In the genomic region with DNA sequence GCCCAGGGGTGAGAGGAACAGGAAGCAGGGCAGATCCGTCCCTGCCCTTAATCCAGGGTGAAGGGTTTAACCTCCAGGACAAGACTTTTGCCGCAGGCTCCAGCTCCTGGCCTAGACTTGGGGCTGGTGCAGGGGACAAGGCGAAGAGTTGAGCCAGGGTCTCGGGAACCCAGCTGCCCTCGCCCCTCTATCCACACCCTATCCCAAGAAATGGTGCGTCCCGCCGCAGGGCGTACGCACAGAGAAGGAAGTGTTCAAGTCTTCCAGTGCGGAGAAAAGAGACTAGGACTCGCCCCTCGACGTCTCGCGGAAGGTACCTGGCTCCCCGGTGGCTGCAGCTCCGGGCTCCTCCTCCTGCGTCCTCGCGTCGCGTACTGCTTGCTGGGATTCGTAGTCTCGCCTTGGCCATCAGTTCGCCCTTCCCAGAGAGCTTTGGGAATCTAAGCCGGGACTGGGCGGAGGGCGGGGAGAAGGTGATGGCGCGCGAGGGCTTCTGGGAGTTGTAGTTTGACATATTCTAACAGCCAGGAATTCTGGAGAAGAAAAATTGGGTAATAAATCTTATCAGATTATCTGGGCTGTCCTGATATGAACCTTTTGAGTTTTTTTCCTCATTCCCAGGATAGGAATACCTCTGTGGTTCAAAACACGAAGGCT, we compare ENCODE assay signal across 1 cellular context.
TF ChIP-seq lines count a peak whose summit lies in the region.

A gene with protein sequence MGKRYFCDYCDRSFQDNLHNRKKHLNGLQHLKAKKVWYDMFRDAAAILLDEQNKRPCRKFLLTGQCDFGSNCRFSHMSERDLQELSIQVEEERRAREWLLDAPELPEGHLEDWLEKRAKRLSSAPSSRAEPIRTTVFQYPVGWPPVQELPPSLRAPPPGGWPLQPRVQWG (minus strand): TSS at position 376 of the 657 bp plus-strand sequence. CDS start 18,463 bp downstream, outside the sequence.

TF ChIP-seq in HepG2, 621 proteins besides CTCF, POLR2A, EP300 and RAD21 (continued from another document and continues in another):
- TF ChIP-seq, protein P1, sequence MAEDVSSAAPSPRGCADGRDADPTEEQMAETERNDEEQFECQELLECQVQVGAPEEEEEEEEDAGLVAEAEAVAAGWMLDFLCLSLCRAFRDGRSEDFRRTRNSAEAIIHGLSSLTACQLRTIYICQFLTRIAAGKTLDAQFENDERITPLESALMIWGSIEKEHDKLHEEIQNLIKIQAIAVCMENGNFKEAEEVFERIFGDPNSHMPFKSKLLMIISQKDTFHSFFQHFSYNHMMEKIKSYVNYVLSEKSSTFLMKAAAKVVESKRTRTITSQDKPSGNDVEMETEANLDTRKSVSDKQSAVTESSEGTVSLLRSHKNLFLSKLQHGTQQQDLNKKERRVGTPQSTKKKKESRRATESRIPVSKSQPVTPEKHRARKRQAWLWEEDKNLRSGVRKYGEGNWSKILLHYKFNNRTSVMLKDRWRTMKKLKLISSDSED (CRISPR knock-in tag; IDR thresholded peaks at IDR 0.05): no peak
- no peak for TF ChIP-seq SIN3B (IDR thresholded peaks at IDR 0.05; ENCODE audit: low read length)
- no peak for TF ChIP-seq ZNF512 (CRISPR knock-in tag; IDR thresholded peaks at IDR 0.05)
- TF ChIP-seq ZBTB38 (CRISPR knock-in tag; IDR thresholded peaks at IDR 0.05): 0 out of 2 replicates have a peak, but pooled peaks have one; percentile 48
- TF ChIP-seq BRF2 (CRISPR knock-in tag; IDR thresholded peaks at IDR 0.05): 0 out of 2 replicates have a peak, but pooled peaks have one; percentile 13
- TF ChIP-seq CREM (IDR thresholded peaks at IDR 0.05): peak; percentile 97
- no peak for TF ChIP-seq CREM (CRISPR knock-in tag; IDR thresholded peaks at IDR 0.05)
- no peak for TF ChIP-seq DNMT3B (CRISPR knock-in tag; conservative IDR thresholded peaks at IDR 0.05)
- TF ChIP-seq ARID3A (IDR thresholded peaks at IDR 0.05; ENCODE audit: low read depth, low read length): no peak
- no peak for TF ChIP-seq ZNF639 (CRISPR knock-in tag; conservative IDR thresholded peaks at IDR 0.05)
- TF ChIP-seq HNF1A (IDR thresholded peaks at IDR 0.05; ENCODE audit: low read depth): peak; percentile 21; the same call in 1 of the 2 replicates
- TF ChIP-seq HNF1A (CRISPR knock-in tag; IDR thresholded peaks at IDR 0.05; ENCODE audit: borderline replicate concordance): no peak
- no peak for TF ChIP-seq ZBTB7A (CRISPR knock-in tag; IDR thresholded peaks at IDR 0.05)
- TF ChIP-seq ZNF678 (CRISPR knock-in tag; IDR thresholded peaks at IDR 0.05): no peak
- 0 out of 2 replicates have a peak, but pooled peaks have one; percentile 55 for TF ChIP-seq MXD3 (CRISPR knock-in tag; IDR thresholded peaks at IDR 0.05)
- TF ChIP-seq NPAS2 (CRISPR knock-in tag; IDR thresholded peaks at IDR 0.05; ENCODE audit: borderline replicate concordance): no peak
- 0 out of 2 replicates have a peak, but pooled peaks have one; percentile 39 for TF ChIP-seq KAT7 (CRISPR knock-in tag; IDR thresholded peaks at IDR 0.05; ENCODE audit: borderline replicate concordance)
- no peak for TF ChIP-seq ZBTB42 (CRISPR knock-in tag; IDR thresholded peaks at IDR 0.05)
- TF ChIP-seq RXRB (CRISPR knock-in tag; IDR thresholded peaks at IDR 0.05; ENCODE audit: borderline replicate concordance): peak; percentile 15; the same call in 1 of the 2 replicates
- no peak for TF ChIP-seq CHD4 (IDR thresholded peaks at IDR 0.05; ENCODE audit: borderline replicate concordance, low read length)
- TF ChIP-seq AHR (CRISPR knock-in tag; IDR thresholded peaks at IDR 0.05): 0 out of 2 replicates have a peak, but pooled peaks have one; percentile 20
- no peak for TF ChIP-seq ZNF839 (CRISPR knock-in tag; IDR thresholded peaks at IDR 0.05; ENCODE audit: borderline replicate concordance)
- TF ChIP-seq, protein P2, sequence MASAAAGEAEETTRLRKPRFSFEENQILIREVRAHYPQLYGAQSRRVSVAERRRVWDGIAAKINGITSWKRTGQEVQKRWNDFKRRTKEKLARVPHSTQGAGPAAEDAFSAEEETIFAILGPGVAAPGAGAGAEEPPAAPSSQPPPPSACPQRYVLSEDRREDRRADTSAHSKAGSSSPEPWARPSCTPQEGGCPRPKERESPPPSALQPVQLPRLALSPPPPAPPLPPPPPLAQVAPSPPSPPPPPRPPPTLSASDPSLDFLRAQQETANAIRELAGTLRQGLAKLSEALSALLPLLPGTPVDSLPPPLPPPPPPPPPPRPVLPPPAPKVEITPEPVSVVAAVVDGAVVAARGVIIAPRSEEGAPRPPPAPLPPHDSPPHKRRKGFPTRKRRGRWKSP (CRISPR knock-in tag; IDR thresholded peaks at IDR 0.05): no peak
- TF ChIP-seq TAF1 (CRISPR knock-in tag; IDR thresholded peaks at IDR 0.05): peak; percentile 19; the same call in 1 of the 2 replicates
- TF ChIP-seq ZNF335 (CRISPR knock-in tag; IDR thresholded peaks at IDR 0.05): peak; percentile 50; the same call in 1 of the 2 replicates
- peak; percentile 42 for TF ChIP-seq NFYC (CRISPR knock-in tag; IDR thresholded peaks at IDR 0.05)
- peak; percentile 61; the same call in 1 of the 2 replicates for TF ChIP-seq RXRA (CRISPR knock-in tag; IDR thresholded peaks at IDR 0.05)
- no peak for TF ChIP-seq RFX3 (CRISPR knock-in tag; IDR thresholded peaks at IDR 0.05)
- no peak for TF ChIP-seq ZNF570 (CRISPR knock-in tag; IDR thresholded peaks at IDR 0.05; ENCODE audit: borderline replicate concordance)
- TF ChIP-seq ZSCAN29 (CRISPR knock-in tag; conservative IDR thresholded peaks at IDR 0.05): no peak
- TF ChIP-seq, protein P3, sequence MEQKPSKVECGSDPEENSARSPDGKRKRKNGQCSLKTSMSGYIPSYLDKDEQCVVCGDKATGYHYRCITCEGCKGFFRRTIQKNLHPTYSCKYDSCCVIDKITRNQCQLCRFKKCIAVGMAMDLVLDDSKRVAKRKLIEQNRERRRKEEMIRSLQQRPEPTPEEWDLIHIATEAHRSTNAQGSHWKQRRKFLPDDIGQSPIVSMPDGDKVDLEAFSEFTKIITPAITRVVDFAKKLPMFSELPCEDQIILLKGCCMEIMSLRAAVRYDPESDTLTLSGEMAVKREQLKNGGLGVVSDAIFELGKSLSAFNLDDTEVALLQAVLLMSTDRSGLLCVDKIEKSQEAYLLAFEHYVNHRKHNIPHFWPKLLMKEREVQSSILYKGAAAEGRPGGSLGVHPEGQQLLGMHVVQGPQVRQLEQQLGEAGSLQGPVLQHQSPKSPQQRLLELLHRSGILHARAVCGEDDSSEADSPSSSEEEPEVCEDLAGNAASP (CRISPR knock-in tag; IDR thresholded peaks at IDR 0.05; ENCODE audit: borderline replicate concordance): no peak; the same call in 1 of the 2 replicates
- TF ChIP-seq PLRG1 (conservative IDR thresholded peaks at IDR 0.05): no peak
- TF ChIP-seq FOXP1 (IDR thresholded peaks at IDR 0.05): no peak
- TF ChIP-seq FOXP1 (CRISPR knock-in tag; IDR thresholded peaks at IDR 0.05): 0 out of 2 replicates have a peak, but pooled peaks have one; percentile 3
- TF ChIP-seq ZNF549 (CRISPR knock-in tag; IDR thresholded peaks at IDR 0.05): no peak
- peak; percentile 84 for TF ChIP-seq HCFC1 (IDR thresholded peaks at IDR 0.05; ENCODE audit: low read depth, low read length)
- no peak for TF ChIP-seq ZNF737 (CRISPR knock-in tag; IDR thresholded peaks at IDR 0.05; ENCODE audit: borderline replicate concordance)
- TF ChIP-seq FIP1L1 (IDR thresholded peaks at IDR 0.05; ENCODE audit: borderline replicate concordance, insufficient read depth, low read depth, low read length): no peak
- no peak for TF ChIP-seq FOXM1 (CRISPR knock-in tag; IDR thresholded peaks at IDR 0.05)
- no peak for TF ChIP-seq ZFP36 (IDR thresholded peaks at IDR 0.05; ENCODE audit: borderline replicate concordance, low read depth, low read length, partially characterized antibody)
- TF ChIP-seq TCF7L2 (IDR thresholded peaks at IDR 0.05; ENCODE audit: low read depth, low read length): no peak
- TF ChIP-seq ZKSCAN1 (IDR thresholded peaks at IDR 0.05; ENCODE audit: low read length): no peak
- TF ChIP-seq KDM6A (CRISPR knock-in tag; IDR thresholded peaks at IDR 0.05; ENCODE audit: low read depth): 0 out of 2 replicates have a peak, but pooled peaks have one; percentile 7
- no peak for TF ChIP-seq ZFP41 (CRISPR knock-in tag; IDR thresholded peaks at IDR 0.05; ENCODE audit: borderline replicate concordance)
- no peak for TF ChIP-seq ZNF629 (CRISPR knock-in tag; conservative IDR thresholded peaks at IDR 0.05)
